ENCODE assay signal across 15 cellular contexts in the genomic region with DNA sequence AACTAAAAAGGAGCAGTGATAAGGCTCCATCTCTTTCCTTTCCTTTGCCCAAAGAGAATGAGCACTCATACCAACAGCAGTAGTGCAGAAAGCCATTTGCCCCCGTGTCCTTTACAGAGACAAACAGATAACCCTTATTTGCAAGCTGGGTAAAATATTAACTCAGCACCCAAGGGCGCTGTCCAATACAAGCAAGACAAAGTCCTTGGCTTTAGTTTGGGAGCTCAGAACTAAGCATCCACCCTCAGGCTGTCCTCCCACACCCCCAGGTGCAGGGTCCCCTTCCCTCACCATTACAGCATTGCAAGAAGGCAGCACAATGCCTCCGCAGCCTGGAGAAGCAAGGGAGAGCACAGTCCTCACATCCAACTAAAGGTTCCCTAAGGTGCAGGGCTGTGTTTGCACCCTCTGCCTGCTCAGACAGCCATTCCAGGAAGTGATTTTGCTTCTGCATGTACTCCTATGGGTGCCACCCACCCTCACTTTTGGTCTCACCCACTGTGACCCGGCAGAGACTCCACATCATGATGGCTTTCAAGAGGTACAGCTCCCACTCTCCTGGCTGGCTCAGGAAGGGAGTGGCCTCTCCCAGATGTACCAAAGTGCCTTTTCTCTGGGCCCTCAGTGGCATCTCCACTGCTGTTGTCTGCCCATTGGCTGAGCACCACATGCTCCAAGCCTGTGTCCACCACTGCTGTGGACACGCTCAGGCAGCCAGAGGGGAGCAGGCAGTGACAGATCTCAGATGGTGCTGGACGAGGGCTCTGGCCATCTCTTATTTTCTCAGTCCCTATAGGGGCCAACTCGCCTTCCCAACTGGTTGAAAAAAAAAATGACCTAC. TPM values are rescaled to one million over a fixed set of nuclear protein-coding genes. Genes with fewer than 3 reads are reported as not detected.
DNase-seq lines count a peak whose midpoint lies in the region; ATAC-seq, FAIRE-seq and TF ChIP-seq lines count a peak whose summit lies in the region.
"Had no signal": no experiment of that assay in that cellular context is flagged by ENCODE, and none has a peak within 500 bp of the region (broad histone marks: within the 10 kb centered on the region; RNA-seq: fewer than 3 reads in every experiment).

No MANE protein-coding gene starts in this region.

- H3K4ac ChIP-seq in H1 (replicated peaks; ENCODE audit: insufficient read length, low read depth, low read length), result no peak overlapping the region

- H3K9ac ChIP-seq in H1 (replicated peaks in 1 of 4; ENCODE audit: extremely low read depth in 1 of 4, low read depth in 3 of 4, low read length in 3 of 4), result no peak overlapping the region

- H2BK20ac ChIP-seq in H1 (ENCODE audit: low read length), result no peak overlapping the region

- no peak overlapping the region for H2BK120ac ChIP-seq in H1 (replicated peaks; ENCODE audit: low read depth, low read length)

- TF ChIP-seq RAD21 in H1 (IDR thresholded peaks at IDR 0.05 in 1 of 2, conservative IDR thresholded peaks at IDR 0.05 in 1 of 2; ENCODE audit: low read depth in 2 of 2, low read length in 2 of 2), result no peak

- ATAC-seq in GM18498 (IDR thresholded peaks at IDR 0.05; ENCODE audit: unreplicated experiment), result peak; percentile 24
- peak; percentile 25 for ATAC-seq in GM21447 (IDR thresholded peaks at IDR 0.05; ENCODE audit: unreplicated experiment)
- ATAC-seq in HG03108 (IDR thresholded peaks at IDR 0.05; ENCODE audit: unreplicated experiment), result peak; percentile 18
- no peak for ATAC-seq in HG02610 (IDR thresholded peaks at IDR 0.05; ENCODE audit: unreplicated experiment)
- ATAC-seq: CD8-positive, alpha-beta T cell had no signal

- H3K9me3 ChIP-seq in H1 (ENCODE audit: insufficient read depth in 2 of 2, low read depth in 1 of 2, low read length in 1 of 2), result no peaks in the 10 kb centered on the region
- H3K9me3 ChIP-seq: tibial artery had no signal

- no peak overlapping the region for H3K14ac ChIP-seq in H1 (ENCODE audit: insufficient read length)

- no peak overlapping the region for H3K18ac ChIP-seq in H1 (ENCODE audit: extremely low read depth, low read length)

- H3K4me1 ChIP-seq in H1 (replicated peaks in 1 of 4; ENCODE audit: control insufficient read depth in 3 of 4, insufficient read depth in 4 of 4, low read length in 3 of 4), result peaks cover 0 to 12% (median 0%) of the 10 kb centered on the region in 4 experiments; a peak in 4 of 7 replicates

- H3K79me2 ChIP-seq in H1 (ENCODE audit: control insufficient read depth in 1 of 2, insufficient read depth in 2 of 2, low read length in 2 of 2), result no peaks in the 10 kb centered on the region

- H3K79me1 ChIP-seq in H1 (ENCODE audit: low read depth, low read length), result no peaks in the 10 kb centered on the region

- no peak overlapping the region for H4K5ac ChIP-seq in H1 (ENCODE audit: insufficient read length, low read depth, low read length)

- no peak overlapping the region for H3K23ac ChIP-seq in H1 (ENCODE audit: insufficient read length)

- H3K27me3 ChIP-seq in H1 (replicated peaks in 1 of 4; ENCODE audit: control insufficient read depth in 3 of 4, extremely low read depth in 1 of 4, insufficient read depth in 3 of 4, low read length in 3 of 4), result no peaks in the 10 kb centered on the region; a peak in 1 of 7 replicates

- 87% methylated on average over 7 of the region's 7 CpGs; no CpG with 5 or more reads in 1 of the 2 experiments for WGBS in H1 (ENCODE audit: extremely low coverage in 1 of 2, insufficient coverage in 1 of 2, insufficient read length in 1 of 2, insufficient replicate concordance in 2 of 2, low coverage in 1 of 2, low lambda C conversion rate in 2 of 2, missing lambda C conversion rate in 1 of 2), 2 experiments

- H3K4me3 ChIP-seq in H1 (ENCODE audit: extremely low read depth in 1 of 4, insufficient read depth in 2 of 4, low read depth in 3 of 4, low read length in 4 of 4), result no peak overlapping the region
- H3K4me3 ChIP-seq: tibial artery had no signal

- no peak for FAIRE-seq in H1 (lab: Jason Lieb, UNC)
- FAIRE-seq: islet of Langerhans had no signal

- TF ChIP-seq POLR2A in H1 (IDR thresholded peaks at IDR 0.05; ENCODE audit: control extremely low read depth in 1 of 2, low read depth in 2 of 2, low read length in 2 of 2), result no peak

- H4K20me1 ChIP-seq in H1 (replicated peaks in 1 of 2; ENCODE audit: control insufficient read depth in 1 of 2, insufficient read depth in 2 of 2, low read length in 2 of 2), result no peaks in the 10 kb centered on the region

- no peak for TF ChIP-seq EP300 in H1 (IDR thresholded peaks at IDR 0.05; ENCODE audit: borderline replicate concordance in 1 of 2, low read depth in 2 of 2, low read length in 2 of 2)

- no peak overlapping the region for H2BK5ac ChIP-seq in H1 (ENCODE audit: low read depth, low read length)

- H4K8ac ChIP-seq in H1 (ENCODE audit: extremely low read depth, insufficient read depth, low read length), result 0 out of 2 replicates have a peak overlapping the region, but pooled peaks have one; percentile 4

- H3K4me2 ChIP-seq in H1 (ENCODE audit: insufficient read depth in 1 of 2, low read depth in 2 of 2, low read length in 2 of 2), result no peak overlapping the region

- POLR2A ChIA-PET in H1 (lab: Charles Lee; ENCODE audit: partially characterized antibody), result no interaction called here

- H3K27ac ChIP-seq in H1 (ENCODE audit: low read depth, low read length), result no peak overlapping the region
- H3K27ac ChIP-seq: tibial artery had no signal

- no peak for TF ChIP-seq CTCF in H1 (IDR thresholded peaks at IDR 0.05; ENCODE audit: control extremely low read depth in 1 of 3, insufficient read depth in 1 of 3, low read depth in 1 of 3, low read length in 3 of 3)

- DNase-seq in H1 (ENCODE audit: low read depth in 1 of 2, low spot score in 2 of 2) (no peak), DMS 273 treated with DMSO at 0.1 percent for 48 hours (lab: John Stamatoyannopoulos, UW) (no peak), T1000 (lab: John Stamatoyannopoulos, UW) (no peak), NCI-H1417 (lab: John Stamatoyannopoulos, UW) (no peak)
- DNase-seq: CD8-positive, alpha-beta T cell; erythroblast; Kasumi-1; NCI-H69; occipital lobe; tibial artery had no signal

- H2AFZ ChIP-seq in H1 (ENCODE audit: low read length), result no peak overlapping the region

- H3K23me2 ChIP-seq in H1 (ENCODE audit: low read depth, low read length), result no peaks in the 10 kb centered on the region

- CTCF ChIA-PET in H1 (lab: Charles Lee; ENCODE audit: partially characterized antibody), result interaction anchor here (1.1 to 1.8 kb wide), 2 partner anchors 9 to 131 kb away, joined by 3 to 4 read pairs; no protein-coding TSS in a partner anchor

- no peak overlapping the region for H2AK5ac ChIP-seq in H1 (ENCODE audit: low read depth, low read length)

- H3K36me3 ChIP-seq in H1 (ENCODE audit: control insufficient read depth in 2 of 4, insufficient read depth in 4 of 4, low read length in 3 of 4), result no peaks in the 10 kb centered on the region
- H3K36me3 ChIP-seq: tibial artery had no signal

- no peak overlapping the region for H2BK12ac ChIP-seq in H1 (ENCODE audit: low read depth, low read length)

- no peak overlapping the region for H3K56ac ChIP-seq in H1 (replicated peaks; ENCODE audit: insufficient read length, low read depth, low read length)

- peak overlapping the region; percentile 16 for H4K91ac ChIP-seq in H1 (replicated peaks; ENCODE audit: insufficient read length, low read length)

- no peak overlapping the region for H2BK15ac ChIP-seq in H1 (ENCODE audit: low read length)

TF ChIP-seq in H1, 55 proteins besides CTCF, POLR2A, EP300 and RAD21:
- TF ChIP-seq E2F6 (IDR thresholded peaks at IDR 0.05) (no peak), SP4 (IDR thresholded peaks at IDR 0.05; ENCODE audit: low read length) (no peak), CBX5 (IDR thresholded peaks at IDR 0.05; ENCODE audit: low read depth, low read length) (no peak), YY1 (IDR thresholded peaks at IDR 0.05; ENCODE audit: low read depth, low read length) (no peak), CHD1 (IDR thresholded peaks at IDR 0.05; ENCODE audit: low read depth, low read length) (no peak), USF2 (IDR thresholded peaks at IDR 0.05; ENCODE audit: low read length) (no peak)
- TF ChIP-seq, protein P1, sequence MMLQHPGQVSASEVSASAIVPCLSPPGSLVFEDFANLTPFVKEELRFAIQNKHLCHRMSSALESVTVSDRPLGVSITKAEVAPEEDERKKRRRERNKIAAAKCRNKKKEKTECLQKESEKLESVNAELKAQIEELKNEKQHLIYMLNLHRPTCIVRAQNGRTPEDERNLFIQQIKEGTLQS (IDR thresholded peaks at IDR 0.05; ENCODE audit: insufficient read depth, low read depth, low read length), result no peak
TF ChIP-seq in H1: peak in this region for 0.

RNA-seq across cellular contexts. Expression of gene HES1, which starts 34.1 kb away (rescaled TPM):
- total RNA-seq in H1 (2021; fragmentation: NEBNext Ultra II Directional; extraction: Animal tissue kit (Norgen Biotek cat#: 25700)), result 12.2 and 12.9 TPM in 2 replicates
- 7.9 and 9.9 TPM in 2 replicates for polyA plus RNA-seq in H1 (2011; rRNA removed)
- 8.8 TPM for polyA plus RNA-seq in H1 (2011; cell fraction: cytosol; rRNA removed)
- polyA plus RNA-seq in H1 (2011; cell fraction: nucleus; rRNA removed), result 12.0 TPM
- 9.3 to 13.8 TPM (median 11.0 TPM) in 4 replicates for polyA plus RNA-seq in H1 (2012, experiment 1 of 2)
- polyA plus RNA-seq in H1 (2012, experiment 2 of 2), result 14.2 TPM
- 16.5 TPM for polyA plus RNA-seq in H1 (2013, experiment 1 of 2)
- polyA plus RNA-seq in H1 (2013, experiment 2 of 2), result 15.9 TPM
- 4.8 and 5.7 TPM in 2 replicates for polyA minus RNA-seq in H1 (2011; rRNA and poly(A)+ RNA removed)
- 17.6 TPM for polyA minus RNA-seq in H1 (2011; cell fraction: cytosol; rRNA and poly(A)+ RNA removed)
- 18.8 TPM for polyA minus RNA-seq in H1 (2011; cell fraction: nucleus; rRNA and poly(A)+ RNA removed)
